25 cellular contexts compared by ENCODE assay signal in the genomic region with DNA sequence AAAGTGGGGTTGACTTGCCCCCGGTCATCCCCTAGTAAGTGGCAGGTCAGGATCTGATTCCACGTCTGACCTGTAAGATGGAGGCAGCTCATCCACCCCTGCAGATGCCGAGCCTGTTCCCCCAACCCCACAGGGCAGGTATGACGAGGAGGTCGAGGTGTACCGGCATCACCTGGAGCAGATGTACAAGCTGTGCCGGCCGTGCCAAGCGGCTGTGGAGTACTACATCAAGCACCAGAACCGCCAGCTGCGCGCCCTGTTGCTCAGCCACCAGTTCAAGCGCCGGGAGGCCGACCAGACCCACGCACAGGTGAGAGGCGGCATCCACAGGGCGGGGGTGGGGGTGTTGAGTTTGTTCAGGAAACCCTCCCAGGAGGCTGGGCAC.
"Had no signal": no experiment of that assay in that cellular context is flagged by ENCODE, and none has a peak within 500 bp of the region (broad histone marks: within the 10 kb centered on the region; RNA-seq: fewer than 3 reads in every experiment).

No MANE protein-coding gene starts in this region.

- H3K27me3 ChIP-seq: colonic mucosa, esophagus muscularis mucosa, foreskin keratinocyte, gastroesophageal sphincter, heart left ventricle, left lung, pancreas, sigmoid colon, stomach, thyroid gland had no signal

- H3K36me3 ChIP-seq: colonic mucosa had no signal

- H3K4me3 Mint-ChIP-seq: dendritic cell treated with granulocyte-macrophage colony-stimulating factor and Interleukin-4, amounts not matched to agents 40 ng/mL and 50 ng/mL, for 4 days; mesothelial cell of epicardium; naive B cell; nephron progenitor cell; stimulated activated effector memory CD8-positive, alpha-beta T cell treated with anti-CD3 and anti-CD28 coated beads, Interleukin-12 subunit alpha, Interleukin-12 subunit beta, amount 100 ng/mL, for 72 hours; type B pancreatic cell had no signal

- H3K27me3 Mint-ChIP-seq: dendritic cell treated with granulocyte-macrophage colony-stimulating factor and Interleukin-4, amounts not matched to agents 40 ng/mL and 50 ng/mL, for 4 days; naive B cell; type B pancreatic cell had no signal

- H3K9me3 ChIP-seq: colonic mucosa, esophagus muscularis mucosa, gastroesophageal sphincter, heart left ventricle, left lung, mucosa of descending colon, pancreas, sigmoid colon, stomach, thyroid gland had no signal

- H3K36me3 Mint-ChIP-seq: naive B cell, type B pancreatic cell had no signal

- H3K27ac ChIP-seq: colonic mucosa, esophagus muscularis mucosa, foreskin keratinocyte, gastroesophageal sphincter, heart left ventricle, left lung, pancreas, sigmoid colon, stomach, thyroid gland had no signal

- DNase-seq: colonic mucosa; effector CD8-positive, alpha-beta T cell; foreskin keratinocyte; hippocampal formation; left cardiac atrium; left lung; mesenchymal stem cell; mucosa of descending colon; naive B cell; nephron progenitor cell; occipital lobe; sigmoid colon; stimulated activated CD4-positive, alpha-beta T cell treated with anti-CD3 and anti-CD28 coated beads, Interleukin-2, amount 100 ng/mL, for 24 hours; stimulated activated CD4-positive, alpha-beta T cell treated with anti-CD3 and anti-CD28 coated beads, Interleukin-4, amount 100 ng/mL, for 24 hours; stimulated activated naive CD4-positive, alpha-beta T cell treated with Interleukin-2 at 50 U/mL for 16 hours; stomach had no signal

- H3K4me3 ChIP-seq: colonic mucosa, esophagus muscularis mucosa, gastroesophageal sphincter, heart left ventricle, left lung, mucosa of descending colon, pancreas, sigmoid colon, stomach, thyroid gland had no signal

- H3K9me3 Mint-ChIP-seq: dendritic cell treated with granulocyte-macrophage colony-stimulating factor and Interleukin-4, amounts not matched to agents 40 ng/mL and 50 ng/mL, for 4 days; mesothelial cell of epicardium; naive B cell; nephron progenitor cell; stimulated activated effector memory CD8-positive, alpha-beta T cell treated with anti-CD3 and anti-CD28 coated beads, Interleukin-12 subunit alpha, Interleukin-12 subunit beta, amount 100 ng/mL, for 72 hours; type B pancreatic cell had no signal

- H3K27ac Mint-ChIP-seq: dendritic cell treated with granulocyte-macrophage colony-stimulating factor and Interleukin-4, amounts not matched to agents 40 ng/mL and 50 ng/mL, for 4 days; mesothelial cell of epicardium; naive B cell; nephron progenitor cell; type B pancreatic cell had no signal

- ATAC-seq: foreskin keratinocyte; gastroesophageal sphincter; heart left ventricle; left cardiac atrium; left lung; mucosa of descending colon; pancreas; stimulated activated effector memory CD8-positive, alpha-beta T cell treated with anti-CD3 and anti-CD28 coated beads, Interleukin-12 subunit alpha, Interleukin-12 subunit beta, amount 100 ng/mL, for 72 hours had no signal

- H3K4me1 ChIP-seq: colonic mucosa had no signal
